ENCODE assay signal across 8 cellular contexts in genomic region chr4:55312491-55313101, GRCh38. TPM values are rescaled to one million over a fixed set of nuclear protein-coding genes. Genes with fewer than 3 reads are reported as not detected.
DNase-seq lines count a peak whose midpoint lies in the region; ATAC-seq and TF ChIP-seq lines count a peak whose summit lies in the region.

No MANE protein-coding gene starts in this region.

- no peak overlapping the region for H3K27ac ChIP-seq in ACC112 (ENCODE audit: low read depth, low read length)
- H3K27ac ChIP-seq in Panc1 (ENCODE audit: low read length), result no peak overlapping the region
- H3K27ac ChIP-seq in brain microvascular endothelial cell, result no peak overlapping the region
- H3K27ac ChIP-seq in temporal lobe (ENCODE audit: low read depth, low read length), result peak overlapping the region; percentile 73

- no peaks in the 10 kb centered on the region for H3K27me3 ChIP-seq in ACC112 (ENCODE audit: insufficient read depth, low read length)
- H3K27me3 ChIP-seq in Panc1 (ENCODE audit: control insufficient read depth, insufficient read depth, low read length), result no peaks in the 10 kb centered on the region
- H3K27me3 ChIP-seq in brain microvascular endothelial cell (replicated peaks), result no peaks in the 10 kb centered on the region

- peak; percentile 81 for TF ChIP-seq CTCF in GM12872 (IDR thresholded peaks at IDR 0.05; ENCODE audit: insufficient read depth, low read depth, low read length)
- peak; percentile 71 for TF ChIP-seq CTCF in Panc1 (IDR thresholded peaks at IDR 0.05)
- TF ChIP-seq CTCF in brain microvascular endothelial cell (IDR thresholded peaks at IDR 0.05; ENCODE audit: low read depth, low read length, missing control alignments), result peak; percentile 90

- peak overlapping the region; percentile 14 for H2AFZ ChIP-seq in ACC112 (ENCODE audit: low read length, unreplicated experiment)

- H3K9me3 ChIP-seq in Panc1 (ENCODE audit: control insufficient read depth, insufficient read depth, low read depth, low read length), result no peaks in the 10 kb centered on the region

- peak; percentile 65 for ATAC-seq in HG02981 (IDR thresholded peaks at IDR 0.05; ENCODE audit: unreplicated experiment)
- ATAC-seq in Panc1, result no peak

- H3K4me3 ChIP-seq in ACC112 (ENCODE audit: low read depth, low read length) (no peak overlapping the region), Panc1 (ENCODE audit: low read depth in 2 of 2, low read length in 2 of 2) (no peak overlapping the region), brain microvascular endothelial cell (ENCODE audit: low read depth, low read length) (no peak overlapping the region)

- BruUV-seq in Panc1 (replicated peaks; lab: Mats Ljungman, UMichigan), result no TSS peak

- peak; percentile 8 for DNase-seq in Panc1 (ENCODE audit: low read depth, low spot score)
- DNase-seq in brain microvascular endothelial cell, result peak; percentile 56
- peak; percentile 48 for DNase-seq in kidney tubule cell (ENCODE audit: low spot score)
- no peak for DNase-seq in NCI-H1436 treated with DMSO at 0.1 percent for 48 hours (lab: John Stamatoyannopoulos, UW)

- intact Hi-C loops in Panc1 (cut with micrococcal nuclease; ENCODE audit: unreplicated experiment), result no loop called here

- POLR2A ChIA-PET in Panc1 (lab: Charles Lee), result no interaction called here

- H3K36me3 ChIP-seq in ACC112 (ENCODE audit: insufficient read depth, low read length) (no peaks in the 10 kb centered on the region), Panc1 (ENCODE audit: control insufficient read depth, insufficient read depth, low read length) (no peaks in the 10 kb centered on the region), brain microvascular endothelial cell (replicated peaks) (no peaks in the 10 kb centered on the region)

- in situ Hi-C loops in Panc1 (cut with HindIII; ENCODE audit: low pct_unique_long_range_greater_than_20kb, low sequenced_read_pairs), result no loop called here
- in situ Hi-C loops in brain microvascular endothelial cell (cut with HindIII; ENCODE audit: low pct_ligation_motif_present, low sequenced_read_pairs), result loop anchor here (10.0 kb wide), 1 partner anchor 338 kb away; no protein-coding TSS in a partner anchor

- CTCF ChIA-PET in Panc1 (lab: Charles Lee), result interaction anchor here (0.9 kb wide), 1 partner anchor 299 kb away, joined by 3 read pairs; no protein-coding TSS in a partner anchor

- H3K4me1 ChIP-seq in ACC112 (ENCODE audit: control insufficient read depth, insufficient read depth, low read length, unreplicated experiment), result peaks cover 6% of the 10 kb centered on the region
- H3K4me1 ChIP-seq in Panc1 (ENCODE audit: control insufficient read depth, insufficient read depth, low read length), result no peaks in the 10 kb centered on the region

- no peaks in the 10 kb centered on the region for H3K79me2 ChIP-seq in ACC112 (ENCODE audit: control insufficient read depth, insufficient read depth, low read length, unreplicated experiment)

RNA-seq across cellular contexts. Expression of gene SRD5A3, which starts 33.4 kb away (rescaled TPM):
- 17.0 TPM for total RNA-seq in Panc1 (2021; ENCODE audit: unreplicated experiment)
- polyA plus RNA-seq in Panc1 (2012; ENCODE audit: insufficient read length), result 13.3 TPM
- 6.1 TPM for total RNA-seq in temporal lobe
